Comparison of ENCODE assay signal across 16 cellular contexts in the genomic region with DNA sequence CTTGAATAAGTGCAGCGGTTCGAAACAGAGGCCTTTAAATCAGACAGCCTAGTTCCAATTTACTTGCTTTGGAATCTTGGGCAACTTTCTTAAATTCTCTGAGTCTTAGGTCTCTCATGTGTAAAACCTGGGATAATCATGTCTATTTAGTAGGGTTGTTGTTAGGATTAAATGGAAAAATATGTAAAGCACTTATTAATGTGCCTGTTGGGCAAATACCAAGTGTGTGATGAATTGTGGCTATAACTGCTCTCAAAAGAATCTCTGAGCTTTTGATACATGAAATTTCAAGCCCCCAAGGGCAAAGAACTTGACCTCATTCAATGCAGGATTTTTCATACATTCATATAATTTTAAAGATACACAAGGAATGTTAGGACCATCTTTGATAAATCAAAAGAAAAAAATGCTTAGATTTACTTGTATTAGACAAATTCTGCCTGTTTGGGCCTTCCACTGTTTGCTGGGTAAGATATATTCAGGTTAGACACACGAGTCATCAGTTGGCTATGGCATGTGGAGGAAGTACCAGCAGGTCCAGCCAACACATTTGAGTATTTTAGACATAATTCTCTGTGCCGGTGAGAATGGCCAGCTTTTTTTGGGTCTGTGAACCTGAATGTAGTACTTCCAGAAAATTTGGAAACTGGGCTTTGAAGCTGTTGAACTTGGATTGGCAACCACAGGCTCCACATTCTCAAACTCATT.
A peak's percentile ranks its signal among the peaks of the same experiment; 100 is the strongest.
DNase-seq lines count a peak whose midpoint lies in the region; ATAC-seq and TF ChIP-seq lines count a peak whose summit lies in the region.
"Had no signal": no experiment of that assay in that cellular context is flagged by ENCODE, and none has a peak within 500 bp of the region (broad histone marks: within the 10 kb centered on the region; RNA-seq: fewer than 3 reads in every experiment).

No MANE protein-coding gene starts in this region.

- peaks cover 7% of the 10 kb centered on the region for H3K4me1 ChIP-seq in foreskin keratinocyte

- TF ChIP-seq CTCF in foreskin keratinocyte (conservative IDR thresholded peaks at IDR 0.05) (no peak), GM10248 (IDR thresholded peaks at IDR 0.05; ENCODE audit: control extremely low read depth, extremely low read depth, low read depth, missing control alignments) (no peak)

- CTCF ChIA-PET in GM10248 (lab: Yijun Ruan, JAX): no interaction called here

- DNase-seq in EL: peak; percentile 70
- DNase-seq in amniotic epithelial cell (ENCODE audit: low read depth): peak; percentile 28
- DNase-seq in foreskin keratinocyte: peak; percentile 47 to 79
- DNase-seq in sciatic nerve (ENCODE audit: low spot score): no peak
- no peak for DNase-seq in GM10248 (ENCODE audit: extremely low spot score)
- DNase-seq: IMR-90, NCI-H1092 treated with DMSO at 0.1 percent for 48 hours, NCI-H146, NCI-H2029 treated with DMSO at 0.1 percent for 48 hours, NCI-H524 treated with DMSO at 0.1 percent for 48 hours, OCI-M1, Right ventricle myocardium superior had no signal

- H3K27ac ChIP-seq in foreskin keratinocyte: no peak overlapping the region
- H3K27ac ChIP-seq: KMS-11 had no signal

- ATAC-seq in foreskin keratinocyte (peak; percentile 84), sciatic nerve (peak; percentile 36), HG03378 (IDR thresholded peaks at IDR 0.05; ENCODE audit: unreplicated experiment) (no peak), HG03039 (IDR thresholded peaks at IDR 0.05; ENCODE audit: unreplicated experiment) (no peak)
- ATAC-seq: GM12878 had no signal

- POLR2A ChIA-PET in GM10248 (lab: Yijun Ruan, JAX): no interaction called here

- intact Hi-C loops in sciatic nerve (cut with DNase I): no loop called here

- no peaks in the 10 kb centered on the region for H3K27me3 ChIP-seq in foreskin keratinocyte

Comparison
In these comparisons a context has a peak if more than half of its experiments do, and no peak if none do; other contexts are left out.
1. DNase-seq: peak in EL (single experiment), amniotic epithelial cell (single experiment) and foreskin keratinocyte (2 of 2); none in sciatic nerve (single experiment) and GM10248 (single experiment).
2. ATAC-seq: peak in foreskin keratinocyte (single experiment) and sciatic nerve (single experiment); none in HG03378 (single experiment) and HG03039 (single experiment).